8 cellular contexts compared by ENCODE assay signal in genomic region chr3:52278510-52279069, GRCh38. TPM values are rescaled to one million over a fixed set of nuclear protein-coding genes. Genes with fewer than 3 reads are reported as not detected.
DNase-seq lines count a peak whose midpoint lies in the region; ATAC-seq and TF ChIP-seq lines count a peak whose summit lies in the region.

WDR82 (minus strand) TSS chr3:52278649; CDS start chr3:52278361, 288 bp downstream.

- H3K36me3 ChIP-seq in BJ (ENCODE audit: control insufficient read depth, insufficient read depth, low read length): peaks cover 1% of the 10 kb centered on the region; the same call in 1 of the 2 replicates

- peak; percentile 42 for DNase-seq in BJ (ENCODE audit: low read depth)
- peak; percentile 97 for DNase-seq in GM19238 (ENCODE audit: insufficient read length, low spot score)
- peak; percentile 75 to 84 for DNase-seq in NCI-H524 (lab: John Stamatoyannopoulos, UW)
- peak; percentile 98 for DNase-seq in activated CD4-positive, alpha-beta T cell treated with anti-CD3 and anti-CD28 coated beads for 4 hours
- peak; percentile 95 for DNase-seq in choroid plexus epithelial cell (ENCODE audit: low read depth)
- DNase-seq in left colon: peak; percentile 96 to 99
- DNase-seq in stimulated activated CD4-positive, alpha-beta T cell treated with anti-CD3 and anti-CD28 coated beads, Interleukin-1b, Interleukin-23, amount 100 ng/mL, for 48 hours: peak; percentile 97

- no peaks in the 10 kb centered on the region for H3K27me3 ChIP-seq in BJ (ENCODE audit: control insufficient read depth, insufficient read depth, low read length)

- TF ChIP-seq CTCF in BJ (IDR thresholded peaks at IDR 0.05; ENCODE audit: insufficient read depth, low read depth, low read length) (peak; percentile 69), choroid plexus epithelial cell (conservative IDR thresholded peaks at IDR 0.05; ENCODE audit: low read depth, low read length) (peak; percentile 64)

- peak; percentile 76 for ATAC-seq in HG03442 (IDR thresholded peaks at IDR 0.05; ENCODE audit: unreplicated experiment)
- ATAC-seq in left colon: peak; percentile 90

- POLR2A ChIA-PET in BJ (lab: Charles Lee): interaction anchor here (0.6 to 2.0 kb wide), 5 partner anchors 9 to 750 kb away, joined by 3 to 19 read pairs (median 5); partner anchors contain the start of genes GLYCTK and TWF2

- CTCF ChIA-PET in BJ (lab: Yijun Ruan, JAX): interaction anchor here (0.6 to 1.9 kb wide), 12 partner anchors 9 to 82 kb away, joined by 3 to 9 read pairs (median 4); partner anchors contain the start of genes GLYCTK and TLR9

- intact Hi-C loops in left colon (cut with DNase I, micrococcal nuclease): no loop called here

- H3K4me3 ChIP-seq in BJ (ENCODE audit: low read depth, low read length) (peak within 1 kb of the TSS; percentile 68), choroid plexus epithelial cell (ENCODE audit: low read depth, low read length) (peak within 1 kb of the TSS; percentile 97)

RNA-seq across cellular contexts. Expression of gene WDR82, which starts in this region (rescaled TPM):
- 42.3 and 62.8 TPM in 2 replicates for polyA plus RNA-seq in BJ (2011; rRNA removed)
- polyA minus RNA-seq in BJ (2011; rRNA and poly(A)+ RNA removed): 40.4 and 42.9 TPM in 2 replicates
- 10 to 100 TPM; 57.1 to 60.9 TPM for total RNA-seq in left colon

Comparison
In these comparisons a context has a peak if more than half of its experiments do, and no peak if none do; other contexts are left out.
1. Peak in every context shown above with its lines: DNase-seq, ATAC-seq and H3K4me3 ChIP-seq.
2. DNase-seq: peak in every context shown above with its lines; median percentile 98 in activated CD4-positive, alpha-beta T cell treated with anti-CD3 and anti-CD28 coated beads for 4 hours; 98 in left colon; 97 in GM19238; 97 in stimulated activated CD4-positive, alpha-beta T cell treated with anti-CD3 and anti-CD28 coated beads, Interleukin-1b, Interleukin-23, amount 100 ng/mL, for 48 hours; 95 in choroid plexus epithelial cell; 80 in NCI-H524; 42 in BJ.